In the genomic region with DNA sequence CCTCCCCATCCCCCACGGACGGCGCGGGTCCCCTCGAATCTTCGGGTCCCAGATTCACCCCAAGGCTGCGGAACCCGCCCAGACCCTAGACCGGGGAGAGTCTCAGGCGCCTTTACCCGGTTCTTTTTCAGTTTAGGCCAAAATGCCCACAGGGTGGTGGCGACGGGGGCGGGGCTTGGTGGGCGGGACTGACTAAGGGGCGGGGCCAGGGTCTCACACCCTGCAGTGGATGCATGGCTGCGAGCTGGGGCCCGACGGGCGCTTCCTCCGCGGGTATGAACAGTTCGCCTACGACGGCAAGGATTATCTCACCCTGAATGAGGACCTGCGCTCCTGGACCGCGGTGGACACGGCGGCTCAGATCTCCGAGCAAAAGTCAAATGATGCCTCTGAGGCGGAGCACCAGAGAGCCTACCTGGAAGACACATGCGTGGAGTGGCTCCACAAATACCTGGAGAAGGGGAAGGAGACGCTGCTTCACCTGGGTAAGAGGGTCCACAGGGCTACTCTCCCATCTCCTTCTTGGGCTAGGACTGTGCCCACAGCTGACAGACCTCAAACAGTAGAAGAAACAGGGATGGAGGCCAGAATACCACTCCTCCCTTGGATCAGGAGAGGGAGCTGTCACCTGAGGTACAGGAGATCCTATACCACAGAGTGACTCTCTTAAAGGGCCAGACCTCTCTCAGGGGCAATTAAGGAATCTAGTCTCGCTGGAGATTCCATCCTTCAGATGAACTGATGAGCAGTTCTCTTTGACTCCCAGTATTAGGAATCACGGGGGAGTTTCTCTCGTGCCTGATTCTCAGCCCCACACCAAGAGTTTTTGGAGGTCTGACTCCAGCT, we compare ENCODE assay signal across 1 cellular context.
TF ChIP-seq lines count a peak whose summit lies in the region.

No MANE protein-coding gene starts in this region.

TF ChIP-seq in HepG2, 621 proteins besides CTCF, POLR2A, EP300 and RAD21:
- no peak for TF ChIP-seq ZNF512 (CRISPR knock-in tag; IDR thresholded peaks at IDR 0.05)
- TF ChIP-seq NR2F6 (IDR thresholded peaks at IDR 0.05), result peak; percentile 44; the same call in 1 of the 2 replicates
- TF ChIP-seq NR2F6 (CRISPR knock-in tag; IDR thresholded peaks at IDR 0.05), result no peak
- TF ChIP-seq ZFP91 (CRISPR knock-in tag; IDR thresholded peaks at IDR 0.05; ENCODE audit: borderline replicate concordance), result peak; percentile 71
- TF ChIP-seq ZNF615 (CRISPR knock-in tag; IDR thresholded peaks at IDR 0.05; ENCODE audit: borderline replicate concordance), result 0 out of 2 replicates have a peak, but pooled peaks have one; percentile 4
- no peak; the same call in 1 of the 2 replicates for TF ChIP-seq ZNF761 (CRISPR knock-in tag; conservative IDR thresholded peaks at IDR 0.05)
- TF ChIP-seq E2F2 (CRISPR knock-in tag; IDR thresholded peaks at IDR 0.05; ENCODE audit: borderline replicate concordance), result no peak
- TF ChIP-seq, protein P1, sequence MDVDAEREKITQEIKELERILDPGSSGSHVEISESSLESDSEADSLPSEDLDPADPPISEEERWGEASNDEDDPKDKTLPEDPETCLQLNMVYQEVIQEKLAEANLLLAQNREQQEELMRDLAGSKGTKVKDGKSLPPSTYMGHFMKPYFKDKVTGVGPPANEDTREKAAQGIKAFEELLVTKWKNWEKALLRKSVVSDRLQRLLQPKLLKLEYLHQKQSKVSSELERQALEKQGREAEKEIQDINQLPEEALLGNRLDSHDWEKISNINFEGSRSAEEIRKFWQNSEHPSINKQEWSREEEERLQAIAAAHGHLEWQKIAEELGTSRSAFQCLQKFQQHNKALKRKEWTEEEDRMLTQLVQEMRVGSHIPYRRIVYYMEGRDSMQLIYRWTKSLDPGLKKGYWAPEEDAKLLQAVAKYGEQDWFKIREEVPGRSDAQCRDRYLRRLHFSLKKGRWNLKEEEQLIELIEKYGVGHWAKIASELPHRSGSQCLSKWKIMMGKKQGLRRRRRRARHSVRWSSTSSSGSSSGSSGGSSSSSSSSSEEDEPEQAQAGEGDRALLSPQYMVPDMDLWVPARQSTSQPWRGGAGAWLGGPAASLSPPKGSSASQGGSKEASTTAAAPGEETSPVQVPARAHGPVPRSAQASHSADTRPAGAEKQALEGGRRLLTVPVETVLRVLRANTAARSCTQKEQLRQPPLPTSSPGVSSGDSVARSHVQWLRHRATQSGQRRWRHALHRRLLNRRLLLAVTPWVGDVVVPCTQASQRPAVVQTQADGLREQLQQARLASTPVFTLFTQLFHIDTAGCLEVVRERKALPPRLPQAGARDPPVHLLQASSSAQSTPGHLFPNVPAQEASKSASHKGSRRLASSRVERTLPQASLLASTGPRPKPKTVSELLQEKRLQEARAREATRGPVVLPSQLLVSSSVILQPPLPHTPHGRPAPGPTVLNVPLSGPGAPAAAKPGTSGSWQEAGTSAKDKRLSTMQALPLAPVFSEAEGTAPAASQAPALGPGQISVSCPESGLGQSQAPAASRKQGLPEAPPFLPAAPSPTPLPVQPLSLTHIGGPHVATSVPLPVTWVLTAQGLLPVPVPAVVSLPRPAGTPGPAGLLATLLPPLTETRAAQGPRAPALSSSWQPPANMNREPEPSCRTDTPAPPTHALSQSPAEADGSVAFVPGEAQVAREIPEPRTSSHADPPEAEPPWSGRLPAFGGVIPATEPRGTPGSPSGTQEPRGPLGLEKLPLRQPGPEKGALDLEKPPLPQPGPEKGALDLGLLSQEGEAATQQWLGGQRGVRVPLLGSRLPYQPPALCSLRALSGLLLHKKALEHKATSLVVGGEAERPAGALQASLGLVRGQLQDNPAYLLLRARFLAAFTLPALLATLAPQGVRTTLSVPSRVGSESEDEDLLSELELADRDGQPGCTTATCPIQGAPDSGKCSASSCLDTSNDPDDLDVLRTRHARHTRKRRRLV (CRISPR knock-in tag; IDR thresholded peaks at IDR 0.05), result peak; percentile 21; the same call in 1 of the 2 replicates
- TF ChIP-seq KMT2A (CRISPR knock-in tag; IDR thresholded peaks at IDR 0.05), result no peak
- TF ChIP-seq SNAI1 (CRISPR knock-in tag; IDR thresholded peaks at IDR 0.05; ENCODE audit: borderline replicate concordance), result peak; percentile 58; the same call in 1 of the 2 replicates
- TF ChIP-seq, protein P2, sequence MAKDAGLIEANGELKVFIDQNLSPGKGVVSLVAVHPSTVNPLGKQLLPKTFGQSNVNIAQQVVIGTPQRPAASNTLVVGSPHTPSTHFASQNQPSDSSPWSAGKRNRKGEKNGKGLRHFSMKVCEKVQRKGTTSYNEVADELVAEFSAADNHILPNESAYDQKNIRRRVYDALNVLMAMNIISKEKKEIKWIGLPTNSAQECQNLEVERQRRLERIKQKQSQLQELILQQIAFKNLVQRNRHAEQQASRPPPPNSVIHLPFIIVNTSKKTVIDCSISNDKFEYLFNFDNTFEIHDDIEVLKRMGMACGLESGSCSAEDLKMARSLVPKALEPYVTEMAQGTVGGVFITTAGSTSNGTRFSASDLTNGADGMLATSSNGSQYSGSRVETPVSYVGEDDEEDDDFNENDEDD (CRISPR knock-in tag; IDR thresholded peaks at IDR 0.05; ENCODE audit: borderline replicate concordance), result no peak
- no peak for TF ChIP-seq ZNF18 (CRISPR knock-in tag; IDR thresholded peaks at IDR 0.05; ENCODE audit: insufficient replicate concordance)
- TF ChIP-seq POGZ (CRISPR knock-in tag; IDR thresholded peaks at IDR 0.05), result 0 out of 2 replicates have a peak, but pooled peaks have one; percentile 30
- TF ChIP-seq TCF7L2 (IDR thresholded peaks at IDR 0.05; ENCODE audit: low read depth, low read length), result no peak
- TF ChIP-seq, protein P3, sequence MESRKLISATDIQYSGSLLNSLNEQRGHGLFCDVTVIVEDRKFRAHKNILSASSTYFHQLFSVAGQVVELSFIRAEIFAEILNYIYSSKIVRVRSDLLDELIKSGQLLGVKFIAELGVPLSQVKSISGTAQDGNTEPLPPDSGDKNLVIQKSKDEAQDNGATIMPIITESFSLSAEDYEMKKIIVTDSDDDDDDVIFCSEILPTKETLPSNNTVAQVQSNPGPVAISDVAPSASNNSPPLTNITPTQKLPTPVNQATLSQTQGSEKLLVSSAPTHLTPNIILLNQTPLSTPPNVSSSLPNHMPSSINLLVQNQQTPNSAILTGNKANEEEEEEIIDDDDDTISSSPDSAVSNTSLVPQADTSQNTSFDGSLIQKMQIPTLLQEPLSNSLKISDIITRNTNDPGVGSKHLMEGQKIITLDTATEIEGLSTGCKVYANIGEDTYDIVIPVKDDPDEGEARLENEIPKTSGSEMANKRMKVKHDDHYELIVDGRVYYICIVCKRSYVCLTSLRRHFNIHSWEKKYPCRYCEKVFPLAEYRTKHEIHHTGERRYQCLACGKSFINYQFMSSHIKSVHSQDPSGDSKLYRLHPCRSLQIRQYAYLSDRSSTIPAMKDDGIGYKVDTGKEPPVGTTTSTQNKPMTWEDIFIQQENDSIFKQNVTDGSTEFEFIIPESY (CRISPR knock-in tag; IDR thresholded peaks at IDR 0.05), result peak; percentile 77
- TF ChIP-seq RBM39 (IDR thresholded peaks at IDR 0.05; ENCODE audit: low read depth, low read length, poor library complexity, severe bottlenecking), result peak; percentile 10
- TF ChIP-seq ZBTB42 (CRISPR knock-in tag; IDR thresholded peaks at IDR 0.05), result 0 out of 2 replicates have a peak, but pooled peaks have one; percentile 3
- no peak for TF ChIP-seq ZNF816 (CRISPR knock-in tag; IDR thresholded peaks at IDR 0.05; ENCODE audit: borderline replicate concordance)
- TF ChIP-seq, protein P4, sequence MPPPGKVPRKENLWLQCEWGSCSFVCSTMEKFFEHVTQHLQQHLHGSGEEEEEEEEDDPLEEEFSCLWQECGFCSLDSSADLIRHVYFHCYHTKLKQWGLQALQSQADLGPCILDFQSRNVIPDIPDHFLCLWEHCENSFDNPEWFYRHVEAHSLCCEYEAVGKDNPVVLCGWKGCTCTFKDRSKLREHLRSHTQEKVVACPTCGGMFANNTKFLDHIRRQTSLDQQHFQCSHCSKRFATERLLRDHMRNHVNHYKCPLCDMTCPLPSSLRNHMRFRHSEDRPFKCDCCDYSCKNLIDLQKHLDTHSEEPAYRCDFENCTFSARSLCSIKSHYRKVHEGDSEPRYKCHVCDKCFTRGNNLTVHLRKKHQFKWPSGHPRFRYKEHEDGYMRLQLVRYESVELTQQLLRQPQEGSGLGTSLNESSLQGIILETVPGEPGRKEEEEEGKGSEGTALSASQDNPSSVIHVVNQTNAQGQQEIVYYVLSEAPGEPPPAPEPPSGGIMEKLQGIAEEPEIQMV (CRISPR knock-in tag; IDR thresholded peaks at IDR 0.05; ENCODE audit: low read depth), result 0 out of 2 replicates have a peak, but pooled peaks have one; percentile 4
- TF ChIP-seq, protein P5, sequence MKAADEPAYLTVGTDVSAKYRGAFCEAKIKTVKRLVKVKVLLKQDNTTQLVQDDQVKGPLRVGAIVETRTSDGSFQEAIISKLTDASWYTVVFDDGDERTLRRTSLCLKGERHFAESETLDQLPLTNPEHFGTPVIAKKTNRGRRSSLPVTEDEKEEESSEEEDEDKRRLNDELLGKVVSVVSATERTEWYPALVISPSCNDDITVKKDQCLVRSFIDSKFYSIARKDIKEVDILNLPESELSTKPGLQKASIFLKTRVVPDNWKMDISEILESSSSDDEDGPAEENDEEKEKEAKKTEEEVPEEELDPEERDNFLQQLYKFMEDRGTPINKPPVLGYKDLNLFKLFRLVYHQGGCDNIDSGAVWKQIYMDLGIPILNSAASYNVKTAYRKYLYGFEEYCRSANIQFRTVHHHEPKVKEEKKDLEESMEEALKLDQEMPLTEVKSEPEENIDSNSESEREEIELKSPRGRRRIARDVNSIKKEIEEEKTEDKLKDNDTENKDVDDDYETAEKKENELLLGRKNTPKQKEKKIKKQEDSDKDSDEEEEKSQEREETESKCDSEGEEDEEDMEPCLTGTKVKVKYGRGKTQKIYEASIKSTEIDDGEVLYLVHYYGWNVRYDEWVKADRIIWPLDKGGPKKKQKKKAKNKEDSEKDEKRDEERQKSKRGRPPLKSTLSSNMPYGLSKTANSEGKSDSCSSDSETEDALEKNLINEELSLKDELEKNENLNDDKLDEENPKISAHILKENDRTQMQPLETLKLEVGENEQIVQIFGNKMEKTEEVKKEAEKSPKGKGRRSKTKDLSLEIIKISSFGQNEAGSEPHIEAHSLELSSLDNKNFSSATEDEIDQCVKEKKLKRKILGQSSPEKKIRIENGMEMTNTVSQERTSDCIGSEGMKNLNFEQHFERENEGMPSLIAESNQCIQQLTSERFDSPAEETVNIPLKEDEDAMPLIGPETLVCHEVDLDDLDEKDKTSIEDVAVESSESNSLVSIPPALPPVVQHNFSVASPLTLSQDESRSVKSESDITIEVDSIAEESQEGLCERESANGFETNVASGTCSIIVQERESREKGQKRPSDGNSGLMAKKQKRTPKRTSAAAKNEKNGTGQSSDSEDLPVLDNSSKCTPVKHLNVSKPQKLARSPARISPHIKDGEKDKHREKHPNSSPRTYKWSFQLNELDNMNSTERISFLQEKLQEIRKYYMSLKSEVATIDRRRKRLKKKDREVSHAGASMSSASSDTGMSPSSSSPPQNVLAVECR (CRISPR knock-in tag; IDR thresholded peaks at IDR 0.05; ENCODE audit: borderline replicate concordance), result 0 out of 2 replicates have a peak, but pooled peaks have one; percentile 14
- TF ChIP-seq, protein P6, sequence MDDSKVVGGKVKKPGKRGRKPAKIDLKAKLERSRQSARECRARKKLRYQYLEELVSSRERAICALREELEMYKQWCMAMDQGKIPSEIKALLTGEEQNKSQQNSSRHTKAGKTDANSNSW (CRISPR knock-in tag; IDR thresholded peaks at IDR 0.05; ENCODE audit: borderline replicate concordance), result no peak
- TF ChIP-seq SNAPC2 (CRISPR knock-in tag; IDR thresholded peaks at IDR 0.05), result no peak
- TF ChIP-seq HNRNPLL (IDR thresholded peaks at IDR 0.05; ENCODE audit: low read depth, low read length, poor library complexity, severe bottlenecking), result peak; percentile 2
- no peak for TF ChIP-seq ZNF749 (CRISPR knock-in tag; IDR thresholded peaks at IDR 0.05; ENCODE audit: borderline replicate concordance)
- TF ChIP-seq SOX6 (IDR thresholded peaks at IDR 0.05), result no peak
- no peak for TF ChIP-seq SOX6 (CRISPR knock-in tag; IDR thresholded peaks at IDR 0.05)
- TF ChIP-seq ZBTB7B (CRISPR knock-in tag; IDR thresholded peaks at IDR 0.05), result no peak
- peak; percentile 39; the same call in 1 of the 2 replicates for TF ChIP-seq SP4 (CRISPR knock-in tag; IDR thresholded peaks at IDR 0.05)
- TF ChIP-seq ZNF614 (CRISPR knock-in tag; IDR thresholded peaks at IDR 0.05; ENCODE audit: borderline replicate concordance), result no peak
